1 cellular context compared by ENCODE assay signal in genomic region chr11:83566948-83567347, GRCh38.
TF ChIP-seq lines count a peak whose summit lies in the region.

No MANE protein-coding gene starts in this region.

TF ChIP-seq in GM23338, 12 proteins besides CTCF, POLR2A, EP300 and RAD21 (continued from another document):
- TF ChIP-seq ZNF462 (CRISPR knock-in tag; IDR thresholded peaks at IDR 0.05) (no peak), NANOG (IDR thresholded peaks at IDR 0.05; ENCODE audit: borderline replicate concordance) (no peak), POLR2AphosphoS5 (IDR thresholded peaks at IDR 0.05; ENCODE audit: low read depth) (no peak)
TF ChIP-seq in GM23338: peak in this region for 0.
